In the genomic region with DNA sequence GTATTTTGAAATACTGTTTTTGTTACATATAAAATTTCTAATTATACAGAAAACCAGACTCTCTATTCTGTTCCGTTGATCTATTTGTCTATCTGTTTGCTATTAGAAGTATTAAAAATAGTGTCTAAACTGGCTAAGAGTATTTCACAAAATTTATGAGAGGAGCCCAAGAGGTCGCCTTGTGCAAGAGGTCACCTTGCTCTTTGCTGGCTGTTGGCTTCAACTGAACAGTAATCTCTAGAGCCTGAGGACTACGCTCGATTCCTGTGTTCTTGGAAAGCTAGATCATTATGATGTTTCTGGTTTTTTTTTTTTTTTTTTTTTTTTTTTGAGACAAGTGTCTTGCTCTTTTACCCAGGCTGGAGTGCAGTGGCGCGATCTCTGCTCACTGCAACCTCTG, we compare ENCODE assay signal across 32 cellular contexts.
"Had no signal": no experiment of that assay in that cellular context is flagged by ENCODE, and none has a peak within 500 bp of the region (broad histone marks: within the 10 kb centered on the region; RNA-seq: fewer than 3 reads in every experiment).

No MANE protein-coding gene starts in this region.

- DNase-seq: activated CD4-positive, alpha-beta T cell treated with anti-CD3 and anti-CD28 coated beads for 1 hour; activated CD4-positive, alpha-beta T cell treated with anti-CD3 and anti-CD28 coated beads for 48 hours; activated CD4-positive, CD25-positive, alpha-beta regulatory T cell; activated CD8-positive, alpha-beta T cell treated with anti-CD3 and anti-CD28 coated beads for 36 hours; activated effector memory CD4-positive, alpha-beta T cell treated with anti-CD3 and anti-CD28 coated beads, Interleukin-2, amount 50 U/mL, for 16 hours; activated naive CD4-positive, alpha-beta T cell; activated naive CD4-positive, alpha-beta T cell treated with anti-CD3 and anti-CD28 coated beads, Interleukin-2, amount 50 U/mL, for 16 hours; activated naive CD8-positive, alpha-beta T cell treated with anti-CD3 and anti-CD28 coated beads for 36 hours; activated T-cell treated with anti-CD3 and anti-CD28 coated beads, Interleukin-2, amount 50 U/mL, for 1 hour; activated T-cell treated with anti-CD3 and anti-CD28 coated beads, Interleukin-2, amount 50 U/mL, for 72 hours; amygdala; NCI-H1092 treated with DMSO at 0.1 percent for 48 hours; NCI-H1417; NCI-H146; NCI-H187; NCI-H2029 treated with DMSO at 0.1 percent for 48 hours; NCI-H2107; NCI-H2171; NCI-H510A; NCI-H526; NCI-H748 treated with DMSO at 0.1 percent for 48 hours; NK-92 treated with Interleukin-12 subunit alpha and Interleukin-12 subunit beta, amount 100 ng/mL, for 24 hours; PC-9; SIG-M5; SW 1271; T-helper 1 cell; T-helper 2 cell; T1000; WERI-Rb-1 had no signal

- ATAC-seq: activated CD8-positive, alpha-beta T cell treated with anti-CD3 and anti-CD28 coated beads for 36 hours; activated T-cell treated with anti-CD3 and anti-CD28 coated beads, Interleukin-2, amount 50 U/mL, for 72 hours; activated T-helper 17 cell treated with anti-CD3 and anti-CD28 coated beads, Interleukin-2, amount 50 U/mL, for 72 hours; Right ventricle myocardium inferior had no signal

- FAIRE-seq: RCC 7860 had no signal
